ENCODE assay signal across 8 cellular contexts in the genomic region with DNA sequence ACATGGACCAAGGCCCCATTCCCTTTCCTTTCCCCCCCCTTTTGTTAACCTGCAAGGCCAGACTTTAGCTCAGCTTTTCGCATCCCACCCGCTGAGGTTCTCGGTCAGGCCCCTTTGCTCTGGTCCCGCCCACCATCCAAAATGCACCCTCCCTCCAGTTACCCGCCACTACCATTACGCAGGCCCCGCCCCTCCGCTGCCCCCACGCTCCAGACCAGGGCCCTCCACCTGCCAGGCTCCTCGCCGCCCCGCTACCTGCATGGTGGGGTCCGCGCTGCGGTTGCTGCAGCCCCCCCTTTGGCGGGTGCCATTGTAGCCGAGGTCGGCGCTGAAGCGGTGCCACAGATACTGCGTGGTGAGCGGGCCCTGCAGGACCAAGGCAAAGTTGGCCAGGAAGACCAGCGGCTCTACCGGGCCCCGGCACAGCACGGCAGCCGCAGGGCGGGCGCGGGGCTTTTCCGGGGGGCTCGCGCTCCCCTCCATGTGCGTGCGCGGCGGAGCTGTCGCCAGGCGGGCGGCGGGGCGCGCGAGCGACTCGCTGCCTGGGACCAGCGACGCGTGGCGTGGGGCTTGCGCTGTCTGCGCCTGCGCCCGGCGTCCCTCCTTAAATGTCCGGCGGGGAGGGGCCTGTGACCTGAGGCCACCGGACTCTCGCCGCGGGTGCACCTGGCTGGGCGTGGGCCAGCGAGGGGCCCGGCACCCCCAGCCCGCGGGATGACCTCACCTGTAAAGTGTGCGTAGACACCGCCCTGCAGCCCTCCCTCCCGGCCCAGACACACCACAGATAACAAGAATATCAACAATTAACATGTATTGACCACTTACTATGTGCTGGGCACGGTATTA. TPM values are rescaled to one million over a fixed set of nuclear protein-coding genes. Genes with fewer than 3 reads are reported as not detected.
A peak's percentile ranks its signal among the peaks of the same experiment; 100 is the strongest.
DNase-seq lines count a peak whose midpoint lies in the region; ATAC-seq and TF ChIP-seq lines count a peak whose summit lies in the region.

A gene (minus strand): TSS at position 581 of the 846 bp plus-strand sequence. CDS start 98 bp downstream, at position 483.

- intact Hi-C loops in gastrocnemius medialis (cut with DNase I; ENCODE audit: low total_unique reads) = no loop called here

- H3K4me3 ChIP-seq in AG04450 (ENCODE audit: low read depth, low read length) = peak within 1 kb of the TSS; percentile 72
- peak within 1 kb of the TSS; percentile 67 for H3K4me3 ChIP-seq in HUES64 (ENCODE audit: low read length)
- H3K4me3 ChIP-seq in SJCRH30 = peak within 1 kb of the TSS; percentile 83
- peak within 1 kb of the TSS; percentile 56 for H3K4me3 ChIP-seq in iPS-11a (ENCODE audit: low read depth, low read length)
- H3K4me3 ChIP-seq in gastrocnemius medialis = peak within 1 kb of the TSS; percentile 65 to 87 (median 84)

- H3K27me3 ChIP-seq in AG04450 (ENCODE audit: control insufficient read depth, insufficient read depth, low read length) (peaks cover 3% of the 10 kb centered on the region), HUES64 (ENCODE audit: insufficient read depth, low read length) (peaks cover 61% of the 10 kb centered on the region), SJCRH30 (peaks cover 3% of the 10 kb centered on the region; the same call in 1 of the 2 replicates), gastrocnemius medialis (no peaks in the 10 kb centered on the region)

- in situ Hi-C loops in gastrocnemius medialis (cut with MboI; ENCODE audit: low sequenced_read_pairs in 4 of 4) = loop anchor here in 1 of 4 donors (25.0 kb wide), 2 partner anchors 106 to 169 kb away; a partner anchor contains a TSS

- POLR2A ChIA-PET in AG04450 (lab: Yijun Ruan, JAX) = interaction anchor here (0.5 to 1.8 kb wide), 2 partner anchors 32 to 48 kb away, joined by 3 to 6 read pairs; a partner anchor contains a TSS

- CTCF ChIA-PET in AG04450 (lab: Charles Lee) = interaction anchor here (0.9 to 6.2 kb wide), 2 partner anchors 12 to 512 kb away, joined by 3 to 39 read pairs; a partner anchor contains a TSS

- TF ChIP-seq POLR2A in gastrocnemius medialis (IDR thresholded peaks at IDR 0.05) = no peak

- H3K4me1 ChIP-seq in HUES64 (ENCODE audit: insufficient read depth, low read length) (peaks cover 57% of the 10 kb centered on the region), SJCRH30 (peaks cover 14% of the 10 kb centered on the region), gastrocnemius medialis (peaks cover 8 to 15% of the 10 kb centered on the region in 2 donors)

- H3K36me3 ChIP-seq in HUES64 (ENCODE audit: insufficient read depth, low read length) (no peaks in the 10 kb centered on the region), SJCRH30 (no peaks in the 10 kb centered on the region), gastrocnemius medialis (peaks cover 0 to 12% of the 10 kb centered on the region in 2 donors)

- ATAC-seq in GM19025 (IDR thresholded peaks at IDR 0.05; ENCODE audit: low read depth, unreplicated experiment) = peak; percentile 82
- peak; percentile 64 to 75 for ATAC-seq in gastrocnemius medialis

- no peak within 1 kb of the TSS for H3K27ac ChIP-seq in AG04450 (ENCODE audit: low read depth, low read length)
- H3K27ac ChIP-seq in HUES64 (ENCODE audit: low read depth, low read length) = 0 out of 2 replicates have a peak within 1 kb of the TSS, but pooled peaks have one; percentile 19
- peak within 1 kb of the TSS; percentile 7; the same call in 1 of the 2 replicates for H3K27ac ChIP-seq in SJCRH30
- peak within 1 kb of the TSS in 1 of 4 donors; percentile 29 for H3K27ac ChIP-seq in gastrocnemius medialis

- DNase-seq in AG04450 (ENCODE audit: low read depth, low spot score) (no peak), SJCRH30 (peak; percentile 73 to 74), astrocyte of the hippocampus (ENCODE audit: low read depth, low spot score) (peak; percentile 53), gastrocnemius medialis (no peak), dedifferentiated amniotic fluid mesenchymal stem cell (ENCODE audit: extremely low spot score) (no peak)

- no peak for TF ChIP-seq CTCF in AG04450 (IDR thresholded peaks at IDR 0.05; ENCODE audit: low read depth, low read length)
- no peak for TF ChIP-seq CTCF in gastrocnemius medialis (IDR thresholded peaks at IDR 0.05 in 4 of 5, conservative IDR thresholded peaks at IDR 0.05 in 1 of 5)

- H3K9me3 ChIP-seq in AG04450 (ENCODE audit: control insufficient read depth, insufficient read depth, low read length) (no peaks in the 10 kb centered on the region), HUES64 (ENCODE audit: insufficient read depth, low read depth, low read length) (no peaks in the 10 kb centered on the region), SJCRH30 (replicated peaks) (no peaks in the 10 kb centered on the region), gastrocnemius medialis (no peaks in the 10 kb centered on the region)

- peak within 1 kb of the TSS; percentile 56 for H3K9ac ChIP-seq in HUES64 (ENCODE audit: low read depth, low read length)

- WGBS in HUES64 = 1% methylated on average over 70 of the region's 70 CpGs

RNA-seq across cellular contexts. Expression of the gene that starts here (rescaled TPM):
- 2.5 and 3.4 TPM in 2 replicates for polyA plus RNA-seq in AG04450 (2011; rRNA removed)
- polyA minus RNA-seq in AG04450 (2011; rRNA and poly(A)+ RNA removed) = 3.9 and 7.6 TPM in 2 replicates
- 3.7 TPM for polyA plus RNA-seq in HUES64 (2013, experiment 1 of 2)
- polyA plus RNA-seq in HUES64 (2013, experiment 2 of 2) = 3.4 TPM
- total RNA-seq in SJCRH30 (2014; rRNA removed; shearing (Covaris generic)) = 10.6 and 11.0 TPM in 2 replicates
- 1 to 10 TPM; 1.9 to 3.5 (median 2.4) TPM for total RNA-seq in gastrocnemius medialis

Comparison
In these comparisons a context has a peak if more than half of its experiments do, and no peak if none do; other contexts are left out.
1. DNase-seq: peak in SJCRH30 (2 of 2) and astrocyte of the hippocampus (single experiment); none in AG04450 (single experiment), gastrocnemius medialis (0 of 2) and dedifferentiated amniotic fluid mesenchymal stem cell (single experiment).
2. Peak in every context shown above with its lines, with median percentiles within 50 percentile points of each other: H3K4me3 ChIP-seq.